8 cellular contexts compared by ENCODE assay signal in genomic region chr17:60524463-60525346, GRCh38. TPM values are rescaled to one million over a fixed set of nuclear protein-coding genes. Genes with fewer than 3 reads are reported as not detected.
A peak's percentile ranks its signal among the peaks of the same experiment; 100 is the strongest.
DNase-seq lines count a peak whose midpoint lies in the region; ATAC-seq lines count a peak whose summit lies in the region.

No MANE protein-coding gene starts in this region.

- H3K27ac ChIP-seq in iPS DF 6.9 (ENCODE audit: low read length) = no peak overlapping the region

- no CpG with 5 or more reads among the region's 9 CpGs for WGBS in iPS DF 6.9 (ENCODE audit: insufficient coverage, insufficient read length)

- H3K4me3 Mint-ChIP-seq in activated CD4-positive, alpha-beta memory T cell treated with anti-CD3 and anti-CD28 coated beads, Interleukin-2, amount 10 ng/mL, durations not matched to agents 7 days and 5 days = peak overlapping the region; percentile 99

- CTCF ChIA-PET in activated CD4-positive, alpha-beta memory T cell treated with anti-CD3 and anti-CD28 coated beads, Interleukin-2, amount 10 ng/mL, durations not matched to agents 7 days and 5 days (lab: Charles Lee) = interaction anchor here (0.7 to 2.4 kb wide), 2 partner anchors 30 to 76 kb away, joined by 4 to 18 read pairs; partner anchors contain the start of gene PPM1D

- DNase-seq in ACHN = peak; percentile 35
- DNase-seq in H7 = no peak
- no peak for DNase-seq in activated CD4-positive, alpha-beta memory T cell treated with anti-CD3 and anti-CD28 coated beads, Interleukin-2, amount 10 ng/mL, durations not matched to agents 7 days and 5 days
- DNase-seq in iPS DF 6.9 (ENCODE audit: low read depth, low spot score) = no peak
- no peak for DNase-seq in skeletal muscle cell (ENCODE audit: low read depth)
- no peak for DNase-seq in activated CD4-positive, alpha-beta T cell treated with anti-CD3 and anti-CD28 coated beads, Interleukin-2, amount 50 U/mL, for 4 hours
- DNase-seq in islet precursor cell = no peak

- H3K36me3 ChIP-seq in H7 (replicated peaks; ENCODE audit: control insufficient read depth, insufficient read depth, low read length) = no peaks in the 10 kb centered on the region
- H3K36me3 ChIP-seq in iPS DF 6.9 (ENCODE audit: control insufficient read depth, insufficient read depth, low read length) = no peaks in the 10 kb centered on the region

- peaks cover 35% of the 10 kb centered on the region for H3K4me1 Mint-ChIP-seq in activated CD4-positive, alpha-beta memory T cell treated with anti-CD3 and anti-CD28 coated beads, Interleukin-2, amount 10 ng/mL, durations not matched to agents 7 days and 5 days

- H3K4me1 ChIP-seq in iPS DF 6.9 (ENCODE audit: control insufficient read depth, insufficient read depth, low read length) = no peaks in the 10 kb centered on the region

- peaks cover 27% of the 10 kb centered on the region for H3K36me3 Mint-ChIP-seq in activated CD4-positive, alpha-beta memory T cell treated with anti-CD3 and anti-CD28 coated beads, Interleukin-2, amount 10 ng/mL, durations not matched to agents 7 days and 5 days (ENCODE audit: low read depth)

- H3K9me3 Mint-ChIP-seq in activated CD4-positive, alpha-beta memory T cell treated with anti-CD3 and anti-CD28 coated beads, Interleukin-2, amount 10 ng/mL, durations not matched to agents 7 days and 5 days = no peaks in the 10 kb centered on the region

- POLR2A ChIA-PET in activated CD4-positive, alpha-beta memory T cell treated with anti-CD3 and anti-CD28 coated beads, Interleukin-2, amount 10 ng/mL, durations not matched to agents 7 days and 5 days (lab: Charles Lee) = interaction anchor here (0.6 to 2.5 kb wide), 7 partner anchors 16 to 631 kb away, joined by 3 to 9 read pairs (median 3); partner anchors contain the start of genes BCAS3 and PPM1D

- H3K27me3 Mint-ChIP-seq in activated CD4-positive, alpha-beta memory T cell treated with anti-CD3 and anti-CD28 coated beads, Interleukin-2, amount 10 ng/mL, durations not matched to agents 7 days and 5 days = no peaks in the 10 kb centered on the region

- peak overlapping the region; percentile 72 for H3K4me3 ChIP-seq in H7 (ENCODE audit: insufficient read depth, low read depth, low read length)
- H3K4me3 ChIP-seq in iPS DF 6.9 (ENCODE audit: low read length) = peak overlapping the region; percentile 80; the same call in 1 of the 2 replicates
- H3K4me3 ChIP-seq in skeletal muscle cell (ENCODE audit: low read depth, low read length) = peak overlapping the region; percentile 99

- in situ Hi-C loops in ACHN (cut with HindIII; ENCODE audit: low pct_ligation_motif_present, low pct_unique_long_range_greater_than_20kb, low sequenced_read_pairs) = no loop called here

- no peaks in the 10 kb centered on the region for H3K9me3 ChIP-seq in iPS DF 6.9 (ENCODE audit: control insufficient read depth, insufficient read depth, low read length)

- H3K27ac Mint-ChIP-seq in activated CD4-positive, alpha-beta memory T cell treated with anti-CD3 and anti-CD28 coated beads, Interleukin-2, amount 10 ng/mL, durations not matched to agents 7 days and 5 days = peak overlapping the region; percentile 95

- H3K27me3 ChIP-seq in H7 (ENCODE audit: control insufficient read depth, insufficient read depth, low read length) = no peaks in the 10 kb centered on the region
- H3K27me3 ChIP-seq in iPS DF 6.9 (ENCODE audit: control insufficient read depth, insufficient read depth, low read length) = no peaks in the 10 kb centered on the region

- no peak for ATAC-seq in GM21447 (IDR thresholded peaks at IDR 0.05; ENCODE audit: unreplicated experiment)

RNA-seq across cellular contexts. Expression of gene APPBP2, which starts 1.3 kb away (rescaled TPM):
- total RNA-seq in H7 (2014; rRNA removed; shearing (Covaris generic)) = 11.7 TPM in 2 replicates
- 10 to 100 TPM; 34.9 to 36.0 TPM for total RNA-seq in activated CD4-positive, alpha-beta memory T cell treated with anti-CD3 and anti-CD28 coated beads, Interleukin-2, amount 10 ng/mL, durations not matched to agents 7 days and 5 days
